Comparison of ENCODE assay signal across 10 cellular contexts in genomic region chr2:231720971-231721640, GRCh38. TPM values are rescaled to one million over a fixed set of nuclear protein-coding genes. Genes with fewer than 3 reads are reported as not detected.
DNase-seq lines count a peak whose midpoint lies in the region; ATAC-seq and TF ChIP-seq lines count a peak whose summit lies in the region.
"Had no signal": no experiment of that assay in that cellular context is flagged by ENCODE, and none has a peak within 500 bp of the region (broad histone marks: within the 10 kb centered on the region; RNA-seq: fewer than 3 reads in every experiment).

No MANE protein-coding gene starts in this region.

- no peak overlapping the region for H3K4me3 Mint-ChIP-seq in stimulated activated naive CD8-positive, alpha-beta T cell treated with anti-CD3 and anti-CD28 coated beads, Interleukin-15, amount 100 ng/mL, for 72 hours
- H3K4me3 Mint-ChIP-seq in endothelial cell (ENCODE audit: unreplicated experiment), result no peak overlapping the region
- H3K4me3 Mint-ChIP-seq in activated CD4-positive, alpha-beta T cell treated with anti-CD3 and anti-CD28 coated beads, Interleukin-2, amount 10 ng/mL, durations not matched to agents 7 days and 5 days, result no peak overlapping the region
- H3K4me3 Mint-ChIP-seq: activated naive CD8-positive, alpha-beta T cell treated with anti-CD3 and anti-CD28 coated beads, Interleukin-2, amount 50 U/mL, for 24 hours had no signal

- peak; percentile 26 for ATAC-seq in stimulated activated naive CD8-positive, alpha-beta T cell treated with anti-CD3 and anti-CD28 coated beads, Interleukin-15, Interleukin-2, amounts not matched to agents 100 U/mL and 50 U/mL, for 24 hours
- ATAC-seq in stimulated activated naive CD8-positive, alpha-beta T cell treated with anti-CD3 and anti-CD28 coated beads, Interleukin-15, amount 100 ng/mL, for 72 hours, result no peak
- peak; percentile 56 for ATAC-seq in HG02763 (IDR thresholded peaks at IDR 0.05; ENCODE audit: unreplicated experiment)
- ATAC-seq: activated naive CD8-positive, alpha-beta T cell treated with anti-CD3 and anti-CD28 coated beads, Interleukin-2, amount 50 U/mL, for 24 hours had no signal

- H3K36me3 Mint-ChIP-seq in endothelial cell (ENCODE audit: low read depth, unreplicated experiment), result peaks cover 2% of the 10 kb centered on the region
- H3K36me3 Mint-ChIP-seq in activated CD4-positive, alpha-beta T cell treated with anti-CD3 and anti-CD28 coated beads, Interleukin-2, amount 10 ng/mL, durations not matched to agents 7 days and 5 days (ENCODE audit: low read depth), result no peaks in the 10 kb centered on the region

- CTCF ChIA-PET in activated CD4-positive, alpha-beta T cell treated with anti-CD3 and anti-CD28 coated beads, Interleukin-2, amount 10 ng/mL, durations not matched to agents 7 days and 5 days (lab: Charles Lee), result interaction anchor here (0.7 to 1.7 kb wide), 4 partner anchors 12 to 112 kb away, joined by 3 to 8 read pairs (median 4); no protein-coding TSS in a partner anchor

- H3K27me3 Mint-ChIP-seq in stimulated activated naive CD8-positive, alpha-beta T cell treated with anti-CD3 and anti-CD28 coated beads, Interleukin-15, amount 100 ng/mL, for 72 hours, result no peaks in the 10 kb centered on the region
- peaks cover 6% of the 10 kb centered on the region for H3K27me3 Mint-ChIP-seq in endothelial cell (ENCODE audit: unreplicated experiment)
- H3K27me3 Mint-ChIP-seq in activated CD4-positive, alpha-beta T cell treated with anti-CD3 and anti-CD28 coated beads, Interleukin-2, amount 10 ng/mL, durations not matched to agents 7 days and 5 days, result no peaks in the 10 kb centered on the region
- H3K27me3 Mint-ChIP-seq: activated naive CD8-positive, alpha-beta T cell treated with anti-CD3 and anti-CD28 coated beads, Interleukin-2, amount 50 U/mL, for 24 hours had no signal

- no peak for TF ChIP-seq CTCF in endothelial cell (IDR thresholded peaks at IDR 0.05; ENCODE audit: unreplicated experiment)

- no peak for DNase-seq in stimulated activated naive CD8-positive, alpha-beta T cell treated with anti-CD3 and anti-CD28 coated beads, Interleukin-15, Interleukin-2, amounts not matched to agents 100 U/mL and 50 U/mL, for 24 hours
- DNase-seq in stimulated activated naive CD8-positive, alpha-beta T cell treated with anti-CD3 and anti-CD28 coated beads, Interleukin-15, amount 100 ng/mL, for 72 hours, result no peak
- DNase-seq in NAMALWA (ENCODE audit: low spot score), result peak; percentile 56
- DNase-seq in NCI-H774 (lab: John Stamatoyannopoulos, UW), result no peak
- no peak for DNase-seq in endothelial cell (ENCODE audit: low spot score)
- no peak for DNase-seq in activated CD4-positive, alpha-beta T cell treated with anti-CD3 and anti-CD28 coated beads, Interleukin-2, amount 10 ng/mL, durations not matched to agents 7 days and 5 days
- no peak for DNase-seq in activated CD8-positive, alpha-beta memory T cell treated with anti-CD3 and anti-CD28 coated beads, Interleukin-2, amount 50 U/mL, for 48 hours
- DNase-seq: activated naive CD8-positive, alpha-beta T cell treated with anti-CD3 and anti-CD28 coated beads, Interleukin-2, amount 50 U/mL, for 24 hours; stimulated activated CD4-positive, alpha-beta T cell treated with anti-CD3 and anti-CD28 coated beads, Interleukin-4, amount 100 ng/mL, for 4 hours had no signal

- H3K4me1 Mint-ChIP-seq in stimulated activated naive CD8-positive, alpha-beta T cell treated with anti-CD3 and anti-CD28 coated beads, Interleukin-15, amount 100 ng/mL, for 72 hours, result peaks cover 4% of the 10 kb centered on the region
- peaks cover 2% of the 10 kb centered on the region for H3K4me1 Mint-ChIP-seq in endothelial cell (ENCODE audit: unreplicated experiment)
- H3K4me1 Mint-ChIP-seq in activated CD4-positive, alpha-beta T cell treated with anti-CD3 and anti-CD28 coated beads, Interleukin-2, amount 10 ng/mL, durations not matched to agents 7 days and 5 days, result peaks cover 8% of the 10 kb centered on the region

- no peak overlapping the region for H3K27ac Mint-ChIP-seq in stimulated activated naive CD8-positive, alpha-beta T cell treated with anti-CD3 and anti-CD28 coated beads, Interleukin-15, amount 100 ng/mL, for 72 hours
- no peak overlapping the region for H3K27ac Mint-ChIP-seq in endothelial cell (ENCODE audit: unreplicated experiment)
- H3K27ac Mint-ChIP-seq in activated CD4-positive, alpha-beta T cell treated with anti-CD3 and anti-CD28 coated beads, Interleukin-2, amount 10 ng/mL, durations not matched to agents 7 days and 5 days, result no peak overlapping the region
- H3K27ac Mint-ChIP-seq: activated naive CD8-positive, alpha-beta T cell treated with anti-CD3 and anti-CD28 coated beads, Interleukin-2, amount 50 U/mL, for 24 hours had no signal

- H3K9me3 Mint-ChIP-seq in stimulated activated naive CD8-positive, alpha-beta T cell treated with anti-CD3 and anti-CD28 coated beads, Interleukin-15, amount 100 ng/mL, for 72 hours, result no peaks in the 10 kb centered on the region
- H3K9me3 Mint-ChIP-seq in endothelial cell (ENCODE audit: unreplicated experiment), result no peaks in the 10 kb centered on the region
- H3K9me3 Mint-ChIP-seq in activated CD4-positive, alpha-beta T cell treated with anti-CD3 and anti-CD28 coated beads, Interleukin-2, amount 10 ng/mL, durations not matched to agents 7 days and 5 days, result no peaks in the 10 kb centered on the region
- H3K9me3 Mint-ChIP-seq: activated naive CD8-positive, alpha-beta T cell treated with anti-CD3 and anti-CD28 coated beads, Interleukin-2, amount 50 U/mL, for 24 hours had no signal

- POLR2A ChIA-PET in activated CD4-positive, alpha-beta T cell treated with anti-CD3 and anti-CD28 coated beads, Interleukin-2, amount 10 ng/mL, durations not matched to agents 7 days and 5 days (lab: Charles Lee), result no interaction called here

RNA-seq across cellular contexts. Expression of gene PTMA, which starts 12.8 kb away (rescaled TPM):
- 592 TPM for total RNA-seq in endothelial cell (ENCODE audit: unreplicated experiment)
- total RNA-seq in activated CD4-positive, alpha-beta T cell treated with anti-CD3 and anti-CD28 coated beads, Interleukin-2, amount 10 ng/mL, durations not matched to agents 7 days and 5 days, result 1,000 to 10,000 TPM; 1,700 to 2,208 TPM

RNA-seq across cellular contexts. Expression of gene PDE6D, which starts 60.0 kb away (rescaled TPM):
- 29.3 TPM for total RNA-seq in endothelial cell (ENCODE audit: unreplicated experiment)
- total RNA-seq in activated CD4-positive, alpha-beta T cell treated with anti-CD3 and anti-CD28 coated beads, Interleukin-2, amount 10 ng/mL, durations not matched to agents 7 days and 5 days, result 10 to 100 TPM; 30.2 to 36.0 TPM
